Comparison of ENCODE assay signal across 8 cellular contexts in the genomic region with DNA sequence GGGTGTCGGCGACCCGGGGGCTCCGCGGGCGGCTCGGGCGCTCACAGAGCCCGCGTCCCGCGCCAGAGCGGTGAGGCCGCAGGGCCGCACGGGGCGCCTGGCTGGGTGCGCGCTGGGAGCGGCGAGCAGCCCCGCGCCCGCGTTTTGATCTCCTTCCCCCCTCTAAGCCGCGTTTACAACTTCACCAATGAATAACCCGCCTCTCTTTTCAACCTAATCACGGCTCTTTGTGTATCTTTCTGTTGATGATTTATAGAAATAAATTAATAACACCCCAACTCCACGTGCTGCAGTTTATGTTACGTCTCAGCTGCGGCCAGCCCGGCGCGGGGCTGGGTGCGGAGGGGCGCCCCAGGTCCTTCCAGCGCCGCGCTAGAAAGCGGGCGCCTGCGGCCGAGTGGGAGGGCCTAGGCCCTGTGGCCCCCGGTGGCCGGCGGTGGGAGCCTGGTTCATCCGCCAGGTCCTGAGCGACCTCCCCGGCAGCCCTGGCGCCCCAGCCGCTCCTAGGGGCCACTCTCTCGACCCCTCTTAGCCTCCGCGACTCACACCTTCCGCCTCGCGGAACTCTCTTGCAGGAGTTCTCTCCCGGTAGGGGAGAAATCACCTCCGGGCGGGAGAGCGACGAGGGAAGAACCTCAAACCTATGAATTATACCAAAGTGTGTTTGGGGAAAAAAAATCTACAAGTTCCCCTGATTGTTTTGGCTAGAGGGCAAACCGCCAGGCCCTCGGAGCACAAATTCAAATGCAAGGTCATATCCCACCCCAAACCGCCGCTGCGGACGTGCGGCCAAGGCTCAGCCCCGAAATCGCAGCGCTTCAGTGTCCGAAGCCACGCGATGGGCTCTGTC. TPM values are rescaled to one million over a fixed set of nuclear protein-coding genes. Genes with fewer than 3 reads are reported as not detected.
DNase-seq lines count a peak whose midpoint lies in the region; ATAC-seq and TF ChIP-seq lines count a peak whose summit lies in the region.

No MANE protein-coding gene starts in this region.

- no TSS peak for BruUV-seq in PC-9 (replicated peaks; lab: Mats Ljungman, UMichigan)

- no peaks in the 10 kb centered on the region for H3K9me2 ChIP-seq in PC-9 (ENCODE audit: insufficient read depth)

- DNase-seq in GM12865 (ENCODE audit: low read depth) (no peak), PC-9 (peak in 1 of 2 experiments; percentile 11), mucosa of gallbladder (ENCODE audit: low spot score) (no peak), OCI-M2 (lab: John Stamatoyannopoulos, UW; ENCODE audit: unreplicated experiment) (no peak), NCI-H446 treated with DMSO at 0.1 percent for 48 hours (lab: John Stamatoyannopoulos, UW) (no peak)

- 2 to 5% methylated on average over 67 to 76 of the region's 76 CpGs for WGBS in esophagus, 2 donors

- no peaks in the 10 kb centered on the region for H3K9me3 ChIP-seq in PC-9 (ENCODE audit: insufficient read depth, low read depth)
- H3K9me3 ChIP-seq in esophagus (ENCODE audit: control insufficient read depth in 2 of 2, insufficient read depth in 1 of 2, low read depth in 1 of 2, low read length in 1 of 2): no peaks in the 10 kb centered on the region
- no peaks in the 10 kb centered on the region for H3K9me3 ChIP-seq in parathyroid adenoma (ENCODE audit: control insufficient read depth, low read length)

- intact Hi-C loops in PC-9 (cut with micrococcal nuclease; ENCODE audit: unreplicated experiment): no loop called here

- TF ChIP-seq CTCF in GM12865 (IDR thresholded peaks at IDR 0.05; ENCODE audit: insufficient read depth, low read depth, low read length, missing control alignments) (no peak), PC-9 (conservative IDR thresholded peaks at IDR 0.05) (no peak), parathyroid adenoma (IDR thresholded peaks at IDR 0.05) (no peak)

- H2AFZ ChIP-seq in PC-9: no peak overlapping the region
- peak overlapping the region; percentile 3 for H2AFZ ChIP-seq in parathyroid adenoma

- H3F3A ChIP-seq in PC-9 (ENCODE audit: insufficient read depth, low read depth): no peaks in the 10 kb centered on the region

- ATAC-seq in GM18873 (IDR thresholded peaks at IDR 0.05; ENCODE audit: low FRiP score, unreplicated experiment): no peak

- H3K79me2 ChIP-seq in PC-9 (ENCODE audit: low read depth) (no peaks in the 10 kb centered on the region), parathyroid adenoma (no peaks in the 10 kb centered on the region)

- H3K4me1 ChIP-seq in PC-9 (replicated peaks; ENCODE audit: insufficient read depth): no peaks in the 10 kb centered on the region
- peaks cover 7 to 13% of the 10 kb centered on the region in 2 donors for H3K4me1 ChIP-seq in esophagus (ENCODE audit: control insufficient read depth in 2 of 2, insufficient read depth in 2 of 2, low read length in 1 of 2)
- peaks cover 12% of the 10 kb centered on the region for H3K4me1 ChIP-seq in parathyroid adenoma

- H3K27ac ChIP-seq in PC-9 (no peak overlapping the region), esophagus (ENCODE audit: low read depth in 2 of 2, low read length in 1 of 2) (no peak overlapping the region), parathyroid adenoma (no peak overlapping the region)

- H3K27me3 ChIP-seq in PC-9 (ENCODE audit: insufficient read depth, low read depth) (peaks cover 52% of the 10 kb centered on the region), esophagus (ENCODE audit: control insufficient read depth in 1 of 2, insufficient read depth in 2 of 2, low read length in 2 of 2) (peaks cover 11 to 45% of the 10 kb centered on the region in 2 donors), parathyroid adenoma (ENCODE audit: control insufficient read depth, insufficient read depth, low read length) (peaks cover 19% of the 10 kb centered on the region)

- H3K9ac ChIP-seq in parathyroid adenoma: no peak overlapping the region

- H3K4me3 ChIP-seq in GM12865 (ENCODE audit: low read depth, low read length): peak overlapping the region; percentile 54
- no peak overlapping the region for H3K4me3 ChIP-seq in PC-9
- peak overlapping the region; percentile 1 to 43 for H3K4me3 ChIP-seq in esophagus (ENCODE audit: low read depth in 1 of 2, low read length in 2 of 2)
- no peak overlapping the region for H3K4me3 ChIP-seq in parathyroid adenoma (ENCODE audit: low read depth, low read length)

- POLR2A ChIA-PET in PC-9 (lab: Charles Lee; ENCODE audit: unreplicated experiment): no interaction called here

- H4K20me1 ChIP-seq in PC-9 (ENCODE audit: insufficient read depth): no peaks in the 10 kb centered on the region

- peak overlapping the region; percentile 73; the same call in 1 of the 2 replicates for H3K4me2 ChIP-seq in PC-9
- peak overlapping the region; percentile 43 for H3K4me2 ChIP-seq in parathyroid adenoma (ENCODE audit: low read length)

- CTCF ChIA-PET in PC-9 (lab: Charles Lee): no interaction called here

- H3K36me3 ChIP-seq in PC-9 (ENCODE audit: low read depth) (no peaks in the 10 kb centered on the region), esophagus (ENCODE audit: control insufficient read depth in 2 of 2, insufficient read depth in 2 of 2, low read length in 1 of 2) (no peaks in the 10 kb centered on the region), parathyroid adenoma (ENCODE audit: control insufficient read depth, insufficient read depth, low read length) (no peaks in the 10 kb centered on the region)

RNA-seq across cellular contexts. Expression of a gene that starts 1.9 kb away (rescaled TPM):
- total RNA-seq in PC-9 (2021): not detected in 2 replicates
- polyA plus RNA-seq in esophagus: under 1 TPM in 1 of 2 donors, not detected in 1; 0.01 TPM
- total RNA-seq in mucosa of gallbladder: 142 TPM

Comparison
In these comparisons a context has a peak if more than half of its experiments do, and no peak if none do; other contexts are left out.
1. H3K4me3 ChIP-seq: peak in GM12865 (single experiment) and esophagus (2 of 2); none in PC-9 (single experiment) and parathyroid adenoma (single experiment).
2. RNA of a gene that starts 1.9 kb away (total RNA-seq): 142 TPM in mucosa of gallbladder (single experiment); not detected in PC-9; every median in the first group is over 100 times any median in the second.